In the genomic region with DNA sequence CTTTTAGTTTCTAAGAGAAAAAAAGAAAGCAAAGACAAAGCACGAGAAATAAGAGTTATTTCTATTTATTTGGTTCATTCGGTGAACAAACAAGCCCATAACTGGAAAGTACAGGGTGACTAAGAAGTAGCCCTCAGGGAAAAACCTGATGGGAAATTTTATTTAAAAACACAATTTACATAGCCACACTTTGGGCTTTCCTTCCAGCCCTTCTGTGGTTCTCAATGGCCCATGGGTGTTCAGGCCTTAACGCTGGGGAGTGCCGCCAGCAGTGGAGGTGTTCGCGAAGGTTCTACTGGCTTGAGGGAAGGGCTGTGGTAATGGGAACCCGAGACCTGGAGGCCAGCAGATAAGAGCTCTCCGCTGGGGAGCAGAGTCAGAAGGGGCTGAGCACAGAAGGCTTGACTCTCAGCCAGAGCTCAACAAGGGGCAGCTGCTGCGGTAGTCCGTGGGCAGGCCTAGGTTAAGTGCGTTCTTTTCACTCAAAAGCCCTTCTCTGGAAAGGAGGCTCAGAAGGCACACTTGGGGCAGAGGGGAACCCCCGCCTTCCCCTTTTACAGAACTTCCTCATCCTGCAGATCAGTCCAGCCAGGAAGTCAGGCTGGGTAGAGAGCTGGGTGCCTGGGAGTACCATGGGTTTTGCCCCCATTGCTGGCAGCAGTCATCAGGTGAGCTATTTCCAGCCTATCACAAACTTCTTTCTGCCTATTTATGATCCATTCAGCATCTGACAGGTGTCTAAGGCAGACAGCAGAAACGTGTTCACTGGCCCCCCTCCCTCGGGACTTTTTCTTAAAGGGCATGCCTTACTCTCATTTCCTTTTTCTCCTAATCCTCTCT, we compare ENCODE assay signal across 8 cellular contexts. TPM values are rescaled to one million over a fixed set of nuclear protein-coding genes. Genes with fewer than 3 reads are reported as not detected.
DNase-seq lines count a peak whose midpoint lies in the region; ATAC-seq and TF ChIP-seq lines count a peak whose summit lies in the region.

No MANE protein-coding gene starts in this region.

- no peaks in the 10 kb centered on the region for H3K27me3 ChIP-seq in BLaER1 treated with 17β-estradiol and CSF1 and Interleukin-3, amounts not matched to agents 10 nM and 100 nM
- H3K27me3 ChIP-seq in OCI-LY3 (ENCODE audit: low read depth, low read length) (no peaks in the 10 kb centered on the region), upper lobe of left lung (no peaks in the 10 kb centered on the region)

- no peak overlapping the region for H2AFZ ChIP-seq in OCI-LY3 (ENCODE audit: low read depth, low read length)

- no peaks in the 10 kb centered on the region; a peak in 1 of 22 replicates for H3K36me3 ChIP-seq in BLaER1 treated with 17β-estradiol and CSF1 and Interleukin-3, amounts not matched to agents 10 nM and 100 nM
- H3K36me3 ChIP-seq in OCI-LY3 (replicated peaks; ENCODE audit: low read depth, low read length) (peaks cover 16% of the 10 kb centered on the region), upper lobe of left lung (no peaks in the 10 kb centered on the region)

- peak overlapping the region in 2 of 10 experiments; percentile 7 to 31; a peak in 5 of 20 replicates for H3K4me3 ChIP-seq in BLaER1 treated with 17β-estradiol and CSF1 and Interleukin-3, amounts not matched to agents 10 nM and 100 nM
- H3K4me3 ChIP-seq in OCI-LY3 (ENCODE audit: low read length) (peak overlapping the region; percentile 63), epithelial cell of esophagus (ENCODE audit: low read length) (no peak overlapping the region), upper lobe of left lung (no peak overlapping the region)

- ATAC-seq in GM18873 (IDR thresholded peaks at IDR 0.05; ENCODE audit: low FRiP score, unreplicated experiment) (peak; percentile 63), HG03045 (IDR thresholded peaks at IDR 0.05; ENCODE audit: unreplicated experiment) (peak; percentile 59), upper lobe of left lung (ENCODE audit: low FRiP score in 2 of 2) (peak; percentile 94 to 95)

- peaks cover 21 to 35% (median 27%) of the 10 kb centered on the region in 10 experiments for H3K4me1 ChIP-seq in BLaER1 treated with 17β-estradiol and CSF1 and Interleukin-3, amounts not matched to agents 10 nM and 100 nM
- H3K4me1 ChIP-seq in OCI-LY3 (ENCODE audit: low read length) (peaks cover 48% of the 10 kb centered on the region), upper lobe of left lung (peaks cover 2 to 21% (median 15%) of the 10 kb centered on the region in 4 donors)

- H3K79me2 ChIP-seq in OCI-LY3 (ENCODE audit: low read length) = peaks cover 4% of the 10 kb centered on the region; the same call in 1 of the 2 replicates

- peaks cover 13 to 29% (median 17%) of the 10 kb centered on the region in 11 experiments for H3K9me3 ChIP-seq in BLaER1 treated with 17β-estradiol and CSF1 and Interleukin-3, amounts not matched to agents 10 nM and 100 nM (replicated peaks in 1 of 11)
- H3K9me3 ChIP-seq in OCI-LY3 (ENCODE audit: insufficient read depth, low read length) (peaks cover 13% of the 10 kb centered on the region), upper lobe of left lung (peaks cover 0 to 9% (median 5%) of the 10 kb centered on the region in 4 donors)

- H4K20me1 ChIP-seq in BLaER1 treated with 17β-estradiol and CSF1 and Interleukin-3, amounts not matched to agents 10 nM and 100 nM = no peaks in the 10 kb centered on the region
- no peaks in the 10 kb centered on the region for H4K20me1 ChIP-seq in OCI-LY3 (ENCODE audit: insufficient read depth, low read length)

- H3K4me2 ChIP-seq in BLaER1 treated with 17β-estradiol and CSF1 and Interleukin-3, amounts not matched to agents 10 nM and 100 nM = peak overlapping the region; percentile 65 to 87 (median 76)
- H3K4me2 ChIP-seq in OCI-LY3 (ENCODE audit: low read length) = peak overlapping the region; percentile 99

- H3K27ac ChIP-seq in BLaER1 treated with 17β-estradiol and CSF1 and Interleukin-3, amounts not matched to agents 10 nM and 100 nM = peak overlapping the region; percentile 32 to 73 (median 57); a peak in 17 of 22 replicates
- peak overlapping the region; percentile 100 for H3K27ac ChIP-seq in OCI-LY3 (ENCODE audit: low read length)
- H3K27ac ChIP-seq in upper lobe of left lung = peak overlapping the region in 3 of 4 donors; percentile 61 to 75 (median 69)

- peak; percentile 6 for DNase-seq in epithelial cell of esophagus (ENCODE audit: low read depth)
- peak in 1 of 2 donors; percentile 96 for DNase-seq in upper lobe of left lung
- DNase-seq in NCI-H1694 (lab: John Stamatoyannopoulos, UW) = no peak
- DNase-seq in effector CD8-positive, alpha-beta T cell (lab: John Stamatoyannopoulos, UW) = no peak

- peak in 1 of 4 donors; percentile 47 for TF ChIP-seq POLR2A in upper lobe of left lung (IDR thresholded peaks at IDR 0.05)

- TF ChIP-seq CTCF in OCI-LY3 (IDR thresholded peaks at IDR 0.05; ENCODE audit: low read depth, low read length) (no peak), epithelial cell of esophagus (IDR thresholded peaks at IDR 0.05; ENCODE audit: insufficient read depth, low read depth, low read length, missing control alignments) (no peak), upper lobe of left lung (IDR thresholded peaks at IDR 0.05) (no peak)

- peak in 1 of 4 donors; percentile 25 for TF ChIP-seq EP300 in upper lobe of left lung (IDR thresholded peaks at IDR 0.05)

- H3K9ac ChIP-seq in BLaER1 treated with 17β-estradiol and CSF1 and Interleukin-3, amounts not matched to agents 10 nM and 100 nM = peak overlapping the region in 9 of 11 experiments; percentile 27 to 65 (median 44); a peak in 15 of 22 replicates
- H3K9ac ChIP-seq in OCI-LY3 (ENCODE audit: low read length) = peak overlapping the region; percentile 98

- WGBS in upper lobe of left lung, 2 donors = 37 to 46% methylated on average over 14 of the region's 14 CpGs

RNA-seq across cellular contexts. Expression of gene CD83, which starts 8.8 kb away (rescaled TPM):
- 10 to 100 TPM; 13.6 to 40.6 (median 21.5) TPM for total RNA-seq in upper lobe of left lung
